27 cellular contexts compared by ENCODE assay signal in the genomic region with DNA sequence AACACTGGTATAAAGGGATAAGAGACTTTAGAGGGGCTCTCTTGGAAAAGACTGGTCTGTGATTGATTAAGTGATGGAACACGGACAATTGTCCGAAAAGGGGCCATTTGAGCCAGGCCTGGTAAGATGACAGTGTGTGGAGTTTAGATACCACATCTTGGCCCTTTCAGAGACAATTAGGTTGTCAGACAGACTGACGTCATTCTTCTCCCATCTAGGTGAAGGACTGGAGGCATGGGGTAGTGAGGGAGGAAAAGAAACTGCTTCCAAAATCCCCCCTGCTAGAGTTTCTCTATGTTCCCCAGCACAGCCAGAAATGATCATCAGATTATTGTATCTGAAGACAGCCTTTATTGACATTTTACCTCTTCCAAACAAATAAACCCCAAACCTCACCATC.
"Had no signal": no experiment of that assay in that cellular context is flagged by ENCODE, and none has a peak within 500 bp of the region (broad histone marks: within the 10 kb centered on the region; RNA-seq: fewer than 3 reads in every experiment).

No MANE protein-coding gene starts in this region.

- DNase-seq: dermis blood vessel endothelial cell; dorsolateral prefrontal cortex; effector CD8-positive, alpha-beta T cell; effector memory CD8-positive, alpha-beta T cell; endodermal cell; erythroblast; esophagus squamous epithelium; foreskin fibroblast; foreskin melanocyte; gastrocnemius medialis; glutamatergic neuron; head of caudate nucleus; heart right ventricle; hippocampal formation; left cardiac atrium; left lung; left ventricle myocardium superior; lower lobe of right lung; mesenchymal stem cell; midbrain had no signal

- H3K4me1 ChIP-seq: esophagus squamous epithelium, gastrocnemius medialis, heart right ventricle, left lung, lower lobe of right lung had no signal

- H3K4me3 Mint-ChIP-seq: effector memory CD8-positive, alpha-beta T cell; endodermal cell had no signal

- H3K4me3 ChIP-seq: coronary artery, dorsolateral prefrontal cortex, esophagus squamous epithelium, gastrocnemius medialis, heart right ventricle, left lung, lower lobe of right lung had no signal

- H3K9me3 ChIP-seq: esophagus squamous epithelium, gastrocnemius medialis, heart right ventricle, left lung, lower lobe of right lung had no signal

- H3K36me3 ChIP-seq: esophagus squamous epithelium, gastrocnemius medialis, heart right ventricle, left lung, lower lobe of right lung had no signal

- ATAC-seq: effector memory CD8-positive, alpha-beta T cell; esophagus mucosa; gastrocnemius medialis; heart right ventricle; left cardiac atrium; left lung; left ventricle myocardium superior; lower lobe of right lung had no signal

- H3K27ac Mint-ChIP-seq: effector memory CD8-positive, alpha-beta T cell had no signal

- H3K27ac ChIP-seq: coronary artery, dorsolateral prefrontal cortex, epithelial cell of prostate, esophagus squamous epithelium, gastrocnemius medialis, heart right ventricle, left lung, lower lobe of right lung had no signal

- H3K27me3 ChIP-seq: esophagus squamous epithelium, gastrocnemius medialis, heart right ventricle, left lung had no signal

- FAIRE-seq: colon, endometrium, islet of Langerhans, keratinocyte had no signal

- H3K9me3 Mint-ChIP-seq: endodermal cell had no signal
